25 cellular contexts compared by ENCODE assay signal in the genomic region with DNA sequence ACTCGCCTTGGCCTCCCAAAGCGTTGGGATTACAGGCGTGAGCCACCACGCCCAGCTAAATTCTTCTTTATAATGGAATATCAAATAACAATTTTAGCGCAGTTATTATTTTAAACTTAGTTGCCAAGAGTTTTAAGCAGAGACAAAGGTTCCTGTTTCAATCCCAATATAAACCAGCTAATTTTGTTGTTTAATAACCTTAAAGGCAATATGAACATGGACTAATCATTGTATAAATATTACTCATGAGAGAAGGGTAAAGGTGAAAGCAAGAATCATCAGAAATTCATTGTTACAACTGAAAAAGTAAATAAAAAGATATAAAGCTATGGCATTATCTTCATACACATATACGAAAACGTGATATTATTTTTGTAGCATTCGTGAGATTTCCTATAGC. TPM values are rescaled to one million over a fixed set of nuclear protein-coding genes. Genes with fewer than 3 reads are reported as not detected.
A peak's percentile ranks its signal among the peaks of the same experiment; 100 is the strongest.
DNase-seq lines count a peak whose midpoint lies in the region; ATAC-seq, FAIRE-seq and TF ChIP-seq lines count a peak whose summit lies in the region.
"Had no signal": no experiment of that assay in that cellular context is flagged by ENCODE, and none has a peak within 500 bp of the region (broad histone marks: within the 10 kb centered on the region; RNA-seq: fewer than 3 reads in every experiment).

No MANE protein-coding gene starts in this region.

- peaks cover 19% of the 10 kb centered on the region for H3K36me3 Mint-ChIP-seq in activated naive CD8-positive, alpha-beta T cell treated with anti-CD3 and anti-CD28 coated beads, Interleukin-2, amount 50 U/mL, for 24 hours (ENCODE audit: low read depth)

- no peak overlapping the region for H4K8ac ChIP-seq in mesenchymal stem cell (ENCODE audit: low read length)

- TF ChIP-seq POLR2A in A549 (IDR thresholded peaks at IDR 0.05; ENCODE audit: low read length) (no peak), endothelial cell of umbilical vein (IDR thresholded peaks at IDR 0.05; ENCODE audit: low read depth, low read length) (no peak)

- H2BK5ac ChIP-seq in mesenchymal stem cell (ENCODE audit: low read depth, low read length, poor library complexity, severe bottlenecking), result no peak overlapping the region

- H3K27ac Mint-ChIP-seq in activated naive CD8-positive, alpha-beta T cell treated with anti-CD3 and anti-CD28 coated beads, Interleukin-2, amount 50 U/mL, for 24 hours, result no peak overlapping the region
- H3K27ac Mint-ChIP-seq: CD4-positive, alpha-beta memory T cell; CD4-positive, CD25-positive, alpha-beta regulatory T cell; CD8-positive, alpha-beta memory T cell had no signal

- H3K18ac ChIP-seq in mesenchymal stem cell (ENCODE audit: low read depth in 1 of 2, low read length in 2 of 2), result no peak overlapping the region

- no peak overlapping the region for H2BK120ac ChIP-seq in mesenchymal stem cell (ENCODE audit: low read depth, low read length)

- no peak overlapping the region for H2BK15ac ChIP-seq in mesenchymal stem cell (ENCODE audit: low read depth, poor library complexity, severe bottlenecking)

- H3K79me2 ChIP-seq in endothelial cell of umbilical vein (ENCODE audit: control insufficient read depth, insufficient read depth, low read length), result no peaks in the 10 kb centered on the region

- dilution Hi-C loops in endothelial cell of umbilical vein (cut with MboI; ENCODE audit: extremely low pct_ligation_motif_present, low sequenced_read_pairs), result no loop called here

- H3K27ac ChIP-seq in A549 (no peak overlapping the region), VCaP (peak overlapping the region; percentile 44; the same call in 1 of the 2 replicates), endothelial cell of umbilical vein (ENCODE audit: insufficient read depth, low read depth, low read length) (no peak overlapping the region), mesenchymal stem cell (ENCODE audit: low read length, poor library complexity, severe bottlenecking) (no peak overlapping the region)
- H3K27ac ChIP-seq: 22Rv1, BLaER1 had no signal

- intact Hi-C loops in endothelial cell of umbilical vein (cut with micrococcal nuclease), result no loop called here

- H3K14ac ChIP-seq in mesenchymal stem cell (ENCODE audit: low read length in 2 of 2), result no peak overlapping the region

- no peak overlapping the region for H3K4ac ChIP-seq in mesenchymal stem cell (ENCODE audit: low read depth in 1 of 2, low read length in 2 of 2)

- no peak overlapping the region for H2AK5ac ChIP-seq in mesenchymal stem cell (ENCODE audit: low read length, severe bottlenecking)

- H3K4me1 ChIP-seq in A549, result peaks cover 23% of the 10 kb centered on the region
- H3K4me1 ChIP-seq in endothelial cell of umbilical vein (ENCODE audit: control insufficient read depth, extremely low read depth, insufficient read depth, low read length), result peaks cover 10% of the 10 kb centered on the region
- H3K4me1 ChIP-seq in mesenchymal stem cell (ENCODE audit: control insufficient read depth, insufficient read depth, low read depth, low read length), result no peaks in the 10 kb centered on the region
- H3K4me1 ChIP-seq: BLaER1 had no signal

- POLR2A ChIA-PET in A549 (lab: Yijun Ruan, JAX), result interaction anchor here (1.4 to 2.6 kb wide), 2 partner anchors 29 to 627 kb away, joined by 3 to 33 read pairs; a partner anchor contains a TSS
- POLR2A ChIA-PET in endothelial cell of umbilical vein (lab: Charles Lee), result interaction anchor here (0.6 to 2.2 kb wide), 2 partner anchors 29 to 62 kb away, joined by 3 to 14 read pairs; a partner anchor contains a TSS

- H2AFZ ChIP-seq in endothelial cell of umbilical vein (ENCODE audit: low read depth, low read length) (no peak overlapping the region), mesenchymal stem cell (ENCODE audit: low read depth, low read length) (no peak overlapping the region)

- H3K36me3 ChIP-seq in endothelial cell of umbilical vein (ENCODE audit: control insufficient read depth in 2 of 2, extremely low read depth in 1 of 2, insufficient read depth in 2 of 2, low read length in 2 of 2), result peaks cover 0 to 2% of the 10 kb centered on the region in 2 experiments
- H3K36me3 ChIP-seq in mesenchymal stem cell (ENCODE audit: control insufficient read depth in 1 of 2, insufficient read depth in 2 of 2, low read depth in 1 of 2, low read length in 2 of 2), result peaks cover 4 to 50% of the 10 kb centered on the region in 2 experiments

- DNase-seq in A549 (ENCODE audit: low read depth in 1 of 2, low spot score in 1 of 2) (no peak), endothelial cell of umbilical vein (ENCODE audit: low read depth, low spot score) (peak; percentile 6), mesenchymal stem cell (no peak), DMS 273 (lab: John Stamatoyannopoulos, UW; ENCODE audit: unreplicated experiment) (no peak), amygdala (lab: John Stamatoyannopoulos, UW) (no peak)
- DNase-seq in activated naive CD8-positive, alpha-beta T cell treated with anti-CD3 and anti-CD28 coated beads, Interleukin-2, amount 50 U/mL, for 24 hours, result no peak
- DNase-seq: ACHN; BE2C; C1 segment of cervical spinal cord; CD4-positive, alpha-beta memory T cell; CD4-positive, CD25-positive, alpha-beta regulatory T cell; CD8-positive, alpha-beta memory T cell; COR-L47; DMS79 treated with DMSO at 0.1 percent for 48 hours; GF-D8 had no signal

- no peak for TF ChIP-seq EP300 in A549 (IDR thresholded peaks at IDR 0.05)

- no peaks in the 10 kb centered on the region for H3K9me3 ChIP-seq in A549
- H3K9me3 ChIP-seq in endothelial cell of umbilical vein (replicated peaks; ENCODE audit: control insufficient read depth, insufficient read depth, low read length), result no peaks in the 10 kb centered on the region
- no peaks in the 10 kb centered on the region for H3K9me3 ChIP-seq in mesenchymal stem cell (ENCODE audit: control insufficient read depth, low read length)
- H3K9me3 ChIP-seq: BE2C, BLaER1 had no signal

- WGBS in A549 (ENCODE audit: missing lambda C conversion rate), result 65% methylated on average over 8 of the region's 8 CpGs
- 63% methylated on average over 3 of the region's 8 CpGs for WGBS in mesenchymal stem cell

- no TSS peak for BruUV-seq in endothelial cell of umbilical vein (replicated peaks; lab: Mats Ljungman, UMichigan)

- FAIRE-seq in A549 (lab: Jason Lieb, UNC) (peak; percentile 56), endothelial cell of umbilical vein (lab: Jason Lieb, UNC) (no peak)
- FAIRE-seq: G401.6, GM12891, GM19239 had no signal

- TF ChIP-seq RAD21 in A549 (conservative IDR thresholded peaks at IDR 0.05 in 1 of 2, IDR thresholded peaks at IDR 0.05 in 1 of 2), result no peak

- H3K79me1 ChIP-seq in mesenchymal stem cell (replicated peaks; ENCODE audit: low read length, poor library complexity, severe bottlenecking), result peaks cover 4% of the 10 kb centered on the region

- CTCF ChIA-PET in A549 (lab: Yijun Ruan, JAX) (interaction anchor here (1.2 to 2.2 kb wide), 14 partner anchors 14 to 320 kb away, joined by 3 to 14 read pairs (median 4); a partner anchor contains a TSS), endothelial cell of umbilical vein (lab: Charles Lee) (interaction anchor here (0.9 to 2.8 kb wide), 18 partner anchors 8 to 1111 kb away, joined by 3 to 17 read pairs (median 4); a partner anchor contains a TSS)

- no peaks in the 10 kb centered on the region for H3K27me3 Mint-ChIP-seq in activated naive CD8-positive, alpha-beta T cell treated with anti-CD3 and anti-CD28 coated beads, Interleukin-2, amount 50 U/mL, for 24 hours
- H3K27me3 Mint-ChIP-seq: CD4-positive, alpha-beta memory T cell; CD4-positive, CD25-positive, alpha-beta regulatory T cell; CD8-positive, alpha-beta memory T cell had no signal

- H3K23ac ChIP-seq in mesenchymal stem cell (ENCODE audit: low read length in 2 of 2), result no peak overlapping the region

- H3K9me1 ChIP-seq in endothelial cell of umbilical vein (replicated peaks; ENCODE audit: control insufficient read depth, extremely low read depth, insufficient read depth, low read length), result no peaks in the 10 kb centered on the region

- H3K4me3 Mint-ChIP-seq in activated naive CD8-positive, alpha-beta T cell treated with anti-CD3 and anti-CD28 coated beads, Interleukin-2, amount 50 U/mL, for 24 hours, result no peak overlapping the region
- H3K4me3 Mint-ChIP-seq: CD14-positive monocyte; CD4-positive, alpha-beta memory T cell; CD4-positive, CD25-positive, alpha-beta regulatory T cell; CD8-positive, alpha-beta memory T cell had no signal

- H3K9ac ChIP-seq in endothelial cell of umbilical vein (replicated peaks; ENCODE audit: extremely low read depth, insufficient read depth, low read length) (no peak overlapping the region), mesenchymal stem cell (ENCODE audit: low read length) (peak overlapping the region; percentile 13)
- H3K9ac ChIP-seq: BLaER1 had no signal

- H3K4me2 ChIP-seq in A549 (no peak overlapping the region), endothelial cell of umbilical vein (ENCODE audit: insufficient read depth, low read length) (no peak overlapping the region), mesenchymal stem cell (ENCODE audit: low read length, poor library complexity, severe bottlenecking) (no peak overlapping the region)
- H3K4me2 ChIP-seq: BLaER1 had no signal

- H3K4me1 Mint-ChIP-seq in activated naive CD8-positive, alpha-beta T cell treated with anti-CD3 and anti-CD28 coated beads, Interleukin-2, amount 50 U/mL, for 24 hours, result no peaks in the 10 kb centered on the region
- H3K4me1 Mint-ChIP-seq: CD14-positive monocyte had no signal

- TF ChIP-seq CTCF in A549 (IDR thresholded peaks at IDR 0.05) (no peak), VCaP (conservative IDR thresholded peaks at IDR 0.05) (no peak), endothelial cell of umbilical vein (IDR thresholded peaks at IDR 0.05; ENCODE audit: extremely low read depth in 1 of 2, insufficient read depth in 1 of 2, low read depth in 1 of 2, low read length in 2 of 2) (no peak)

- no peak overlapping the region for H4K91ac ChIP-seq in mesenchymal stem cell (ENCODE audit: low read length)

- no peaks in the 10 kb centered on the region for H3K9me3 Mint-ChIP-seq in activated naive CD8-positive, alpha-beta T cell treated with anti-CD3 and anti-CD28 coated beads, Interleukin-2, amount 50 U/mL, for 24 hours
- H3K9me3 Mint-ChIP-seq: CD14-positive monocyte; CD8-positive, alpha-beta memory T cell had no signal

- no peak for ATAC-seq in A549
- no peak for ATAC-seq in activated naive CD8-positive, alpha-beta T cell treated with anti-CD3 and anti-CD28 coated beads, Interleukin-2, amount 50 U/mL, for 24 hours

- H3K4me3 ChIP-seq in A549 (no peak overlapping the region), endothelial cell of umbilical vein (replicated peaks in 1 of 3; ENCODE audit: insufficient read depth in 1 of 3, low read depth in 1 of 3, low read length in 3 of 3) (no peak overlapping the region), mesenchymal stem cell (ENCODE audit: insufficient read depth in 1 of 2, low read depth in 1 of 2, low read length in 2 of 2) (no peak overlapping the region)
- H3K4me3 ChIP-seq: BLaER1 had no signal

- H2BK12ac ChIP-seq in mesenchymal stem cell (ENCODE audit: low read length in 2 of 2), result no peak overlapping the region

- H4K20me1 ChIP-seq in endothelial cell of umbilical vein (replicated peaks; ENCODE audit: control insufficient read depth, extremely low read depth, insufficient read depth, low read length), result no peaks in the 10 kb centered on the region
- H4K20me1 ChIP-seq: BLaER1 had no signal

- no peaks in the 10 kb centered on the region for H3K27me3 ChIP-seq in endothelial cell of umbilical vein (ENCODE audit: control insufficient read depth in 2 of 2, insufficient read depth in 2 of 2, low read length in 2 of 2)
- no peaks in the 10 kb centered on the region for H3K27me3 ChIP-seq in mesenchymal stem cell (ENCODE audit: control insufficient read depth in 1 of 2, insufficient read depth in 1 of 2, low read length in 2 of 2)
- H3K27me3 ChIP-seq: BE2C, BLaER1 had no signal

RNA-seq across cellular contexts. Expression of a gene that starts 8.2 kb away (rescaled TPM):
- 26.3 and 39.5 TPM in 2 replicates for polyA plus RNA-seq in A549 (2011; rRNA removed)
- polyA plus RNA-seq in A549 (2012; cell fraction: cytosol; rRNA removed), result 17.5 and 23.6 TPM in 2 replicates
- polyA plus RNA-seq in A549 (2012; cell fraction: nucleus; rRNA removed), result 14.6 and 14.9 TPM in 2 replicates
- 24.9 to 29.6 TPM (median 28.5 TPM) in 3 replicates for polyA plus RNA-seq in A549 (2017; fragmentation: RNase III; extraction: RNeasy Plus Mini Kit Qiagen cat#74134 plus additional on column Dnase treatment)
- 11.7 and 11.9 TPM in 2 replicates for polyA minus RNA-seq in A549 (2011; rRNA and poly(A)+ RNA removed)
- 10.8 and 14.4 TPM in 2 replicates for total RNA-seq in endothelial cell of umbilical vein
- 9.2 and 10.1 TPM in 2 replicates for polyA plus RNA-seq in endothelial cell of umbilical vein
- polyA plus RNA-seq in endothelial cell of umbilical vein (2011; cell fraction: cytosol; rRNA removed), result 10.4 and 10.7 TPM in 2 replicates
- polyA plus RNA-seq in endothelial cell of umbilical vein (2011; cell fraction: nucleus; rRNA removed), result 4.4 and 7.0 TPM in 2 replicates
- 6.1 and 10.7 TPM in 2 replicates for polyA plus RNA-seq in endothelial cell of umbilical vein (2012)
- polyA minus RNA-seq in endothelial cell of umbilical vein, result 6.5 and 8.6 TPM in 2 replicates
- polyA minus RNA-seq in endothelial cell of umbilical vein (2011; cell fraction: cytosol; rRNA and poly(A)+ RNA removed), result 13.0 TPM
- polyA minus RNA-seq in endothelial cell of umbilical vein (2011; cell fraction: nucleus; rRNA and poly(A)+ RNA removed), result 4.0 and 4.4 TPM in 2 replicates
- polyA plus RNA-seq in mesenchymal stem cell (2013, experiment 1 of 2), result 13.2 TPM
- 14.0 TPM for polyA plus RNA-seq in mesenchymal stem cell (2013, experiment 2 of 2)

RNA-seq across cellular contexts. Expression of a gene that starts 28.8 kb away (rescaled TPM):
- polyA plus RNA-seq in A549 (2011; rRNA removed), result 47.1 and 49.5 TPM in 2 replicates
- 8.8 and 9.1 TPM in 2 replicates for polyA plus RNA-seq in A549 (2012; cell fraction: cytosol; rRNA removed)
- 7.0 and 9.4 TPM in 2 replicates for polyA plus RNA-seq in A549 (2012; cell fraction: nucleus; rRNA removed)
- polyA plus RNA-seq in A549 (2017; fragmentation: RNase III; extraction: RNeasy Plus Mini Kit Qiagen cat#74134 plus additional on column Dnase treatment), result 23.4 to 29.5 TPM (median 25.3 TPM) in 3 replicates
- polyA minus RNA-seq in A549 (2011; rRNA and poly(A)+ RNA removed), result 54.6 and 56.2 TPM in 2 replicates
- 37.0 and 45.3 TPM in 2 replicates for total RNA-seq in endothelial cell of umbilical vein
- polyA plus RNA-seq in endothelial cell of umbilical vein, result 9.8 and 12.6 TPM in 2 replicates
- polyA plus RNA-seq in endothelial cell of umbilical vein (2011; cell fraction: cytosol; rRNA removed), result 10.6 and 13.0 TPM in 2 replicates
- 18.3 and 19.8 TPM in 2 replicates for polyA plus RNA-seq in endothelial cell of umbilical vein (2011; cell fraction: nucleus; rRNA removed)
- polyA plus RNA-seq in endothelial cell of umbilical vein (2012), result 21.9 and 29.4 TPM in 2 replicates
- polyA minus RNA-seq in endothelial cell of umbilical vein, result 64.2 and 68.6 TPM in 2 replicates
- 58.9 TPM for polyA minus RNA-seq in endothelial cell of umbilical vein (2011; cell fraction: cytosol; rRNA and poly(A)+ RNA removed)
- polyA minus RNA-seq in endothelial cell of umbilical vein (2011; cell fraction: nucleus; rRNA and poly(A)+ RNA removed), result 35.2 and 50.3 TPM in 2 replicates
- polyA plus RNA-seq in mesenchymal stem cell (2013, experiment 1 of 2), result 19.5 TPM
- polyA plus RNA-seq in mesenchymal stem cell (2013, experiment 2 of 2), result 18.7 TPM

RNA-seq across cellular contexts. Expression of a gene that starts 38.7 kb away (rescaled TPM):
- polyA plus RNA-seq in A549 (2011; rRNA removed) (not detected in 2 replicates), A549 (2017; fragmentation: RNase III; extraction: RNeasy Plus Mini Kit Qiagen cat#74134 plus additional on column Dnase treatment) (not detected in 3 replicates), endothelial cell of umbilical vein (not detected in 2 replicates)
- polyA plus RNA-seq in A549 (2012; cell fraction: cytosol; rRNA removed), result not detected in 2 replicates
- not detected in 2 replicates for polyA plus RNA-seq in A549 (2012; cell fraction: nucleus; rRNA removed)
- not detected in 2 replicates for polyA minus RNA-seq in A549 (2011; rRNA and poly(A)+ RNA removed)
- not detected in 2 replicates for total RNA-seq in endothelial cell of umbilical vein
- polyA plus RNA-seq in endothelial cell of umbilical vein (2011; cell fraction: cytosol; rRNA removed), result not detected in 2 replicates
- polyA plus RNA-seq in endothelial cell of umbilical vein (2011; cell fraction: nucleus; rRNA removed), result not detected in 2 replicates
- not detected in 2 replicates for polyA plus RNA-seq in endothelial cell of umbilical vein (2012)
- not detected in 2 replicates for polyA minus RNA-seq in endothelial cell of umbilical vein
- polyA minus RNA-seq in endothelial cell of umbilical vein (2011; cell fraction: cytosol; rRNA and poly(A)+ RNA removed), result not detected
- polyA minus RNA-seq in endothelial cell of umbilical vein (2011; cell fraction: nucleus; rRNA and poly(A)+ RNA removed), result not detected in 2 replicates
- not detected for polyA plus RNA-seq in mesenchymal stem cell (2013, experiment 1 of 2)
- not detected for polyA plus RNA-seq in mesenchymal stem cell (2013, experiment 2 of 2)
- total RNA-seq: A172; A673; CD4-positive, alpha-beta memory T cell; CD4-positive, CD25-positive, alpha-beta regulatory T cell; CD8-positive, alpha-beta memory T cell had no signal
- polyA plus RNA-seq: AG04450; CD4-positive, alpha-beta memory T cell; CD4-positive, CD25-positive, alpha-beta regulatory T cell; CD8-positive, alpha-beta memory T cell had no signal
